In genomic region chr5:107809201-107810034, GRCh38 we compare ENCODE assay signal across 20 cellular contexts.
A peak's percentile ranks its signal among the peaks of the same experiment; 100 is the strongest.
DNase-seq lines count a peak whose midpoint lies in the region; TF ChIP-seq lines count a peak whose summit lies in the region.
"Had no signal": no experiment of that assay in that cellular context is flagged by ENCODE, and none has a peak within 500 bp of the region (broad histone marks: within the 10 kb centered on the region; RNA-seq: fewer than 3 reads in every experiment).

No MANE protein-coding gene starts in this region.

- no peaks in the 10 kb centered on the region for H3K36me3 Mint-ChIP-seq in activated naive CD4-positive, alpha-beta T cell treated with anti-CD3 and anti-CD28 coated beads for 36 hours (ENCODE audit: low read depth)
- H3K36me3 Mint-ChIP-seq: CD8-positive, alpha-beta memory T cell had no signal

- H3K36me3 ChIP-seq in esophagus muscularis mucosa (no peaks in the 10 kb centered on the region), osteoblast (ENCODE audit: insufficient read depth, low read length) (no peaks in the 10 kb centered on the region)
- H3K36me3 ChIP-seq: cardiac muscle cell, esophagus squamous epithelium, uterus had no signal

- no peak overlapping the region for H3K27ac Mint-ChIP-seq in activated naive CD4-positive, alpha-beta T cell treated with anti-CD3 and anti-CD28 coated beads for 36 hours
- H3K27ac Mint-ChIP-seq: CD8-positive, alpha-beta memory T cell had no signal

- no peaks in the 10 kb centered on the region for H3K9me3 Mint-ChIP-seq in activated naive CD4-positive, alpha-beta T cell treated with anti-CD3 and anti-CD28 coated beads for 36 hours
- H3K9me3 Mint-ChIP-seq: CD8-positive, alpha-beta memory T cell had no signal

- no peaks in the 10 kb centered on the region for H3K9me3 ChIP-seq in esophagus muscularis mucosa
- H3K9me3 ChIP-seq in osteoblast (ENCODE audit: low read depth, low read length): no peaks in the 10 kb centered on the region
- H3K9me3 ChIP-seq: esophagus squamous epithelium, uterus had no signal

- CTCF ChIA-PET in activated naive CD4-positive, alpha-beta T cell treated with anti-CD3 and anti-CD28 coated beads for 36 hours (lab: Charles Lee): interaction anchor here (0.5 kb wide), 1 partner anchor 748 kb away, joined by 3 read pairs; no protein-coding TSS in a partner anchor

- TF ChIP-seq CTCF in esophagus muscularis mucosa (IDR thresholded peaks at IDR 0.05): no peak
- TF ChIP-seq CTCF in osteoblast (IDR thresholded peaks at IDR 0.05; ENCODE audit: extremely low read depth, low read depth, low read length): no peak

- H4K20me1 ChIP-seq in osteoblast (ENCODE audit: insufficient read depth, low read length): no peaks in the 10 kb centered on the region

- H3K27me3 ChIP-seq in esophagus muscularis mucosa (no peaks in the 10 kb centered on the region), osteoblast (ENCODE audit: insufficient read depth, low read length) (no peaks in the 10 kb centered on the region)
- H3K27me3 ChIP-seq: esophagus squamous epithelium, uterus had no signal

- H3K4me2 ChIP-seq in osteoblast (ENCODE audit: insufficient read depth, low read length): no peak overlapping the region

- TF ChIP-seq EP300 in esophagus muscularis mucosa (IDR thresholded peaks at IDR 0.05): no peak

- no peak overlapping the region for H2AFZ ChIP-seq in osteoblast (ENCODE audit: low read length)

- no peak for TF ChIP-seq POLR2A in esophagus muscularis mucosa (IDR thresholded peaks at IDR 0.05; ENCODE audit: low read depth)

- H3K4me3 ChIP-seq in esophagus muscularis mucosa (no peak overlapping the region), osteoblast (ENCODE audit: insufficient read depth, low read length) (no peak overlapping the region)
- H3K4me3 ChIP-seq: cardiac muscle cell, esophagus squamous epithelium, uterus had no signal

- no peak overlapping the region for H3K27ac ChIP-seq in esophagus muscularis mucosa (replicated peaks in 1 of 4)
- no peak overlapping the region for H3K27ac ChIP-seq in osteoblast (ENCODE audit: low read depth, low read length)
- H3K27ac ChIP-seq: cardiac muscle cell, esophagus squamous epithelium, uterus had no signal

- H3K27me3 Mint-ChIP-seq in activated naive CD4-positive, alpha-beta T cell treated with anti-CD3 and anti-CD28 coated beads for 36 hours (ENCODE audit: low read depth): peaks cover 2% of the 10 kb centered on the region

- no peaks in the 10 kb centered on the region for H3K79me2 ChIP-seq in osteoblast (ENCODE audit: insufficient read depth, low read length)

- 73% methylated on average over 4 of the region's 4 CpGs for WGBS in esophagus muscularis mucosa

- no peaks in the 10 kb centered on the region for H3K4me1 ChIP-seq in esophagus muscularis mucosa
- peaks cover 10% of the 10 kb centered on the region for H3K4me1 ChIP-seq in osteoblast (ENCODE audit: insufficient read depth, low read length)
- H3K4me1 ChIP-seq: esophagus squamous epithelium, uterus had no signal

- peaks cover under 1% of the 10 kb centered on the region for H3K4me1 Mint-ChIP-seq in activated naive CD4-positive, alpha-beta T cell treated with anti-CD3 and anti-CD28 coated beads for 36 hours (ENCODE audit: low read depth)
- H3K4me1 Mint-ChIP-seq: CD8-positive, alpha-beta memory T cell had no signal

- intact Hi-C loops in esophagus muscularis mucosa (cut with DNase I): no loop called here
- intact Hi-C loops in activated naive CD4-positive, alpha-beta T cell treated with anti-CD3 and anti-CD28 coated beads for 36 hours (cut with micrococcal nuclease): no loop called here

- H3K4me3 Mint-ChIP-seq in activated naive CD4-positive, alpha-beta T cell treated with anti-CD3 and anti-CD28 coated beads for 36 hours: no peak overlapping the region
- H3K4me3 Mint-ChIP-seq: CD8-positive, alpha-beta memory T cell had no signal

- DNase-seq in NCI-H2171 treated with DMSO at 0.1 percent for 48 hours (lab: John Stamatoyannopoulos, UW): peak; percentile 54
- DNase-seq in NCI-H2171 (lab: John Stamatoyannopoulos, UW): no peak
- DNase-seq in LHCN-M2 (ENCODE audit: low read depth): peak; percentile 33
- DNase-seq in esophagus muscularis mucosa (ENCODE audit: extremely low spot score): peak; percentile 37
- DNase-seq in osteoblast (ENCODE audit: insufficient read length, low spot score, missing footprints): peak; percentile 80
- DNase-seq in DMS153 treated with DMSO at 0.1 percent for 48 hours (lab: John Stamatoyannopoulos, UW; ENCODE audit: unreplicated experiment): no peak
- no peak for DNase-seq in activated naive CD4-positive, alpha-beta T cell treated with anti-CD3 and anti-CD28 coated beads for 36 hours
- DNase-seq in stimulated activated CD4-positive, alpha-beta T cell treated with anti-CD3 and anti-CD28 coated beads, Interleukin-2, amount 100 ng/mL, for 24 hours: no peak
- DNase-seq: ACHN; activated CD4-positive, alpha-beta T cell treated with anti-CD3 and anti-CD28 coated beads, Interleukin-2, amount 50 U/mL, for 4 hours; activated naive CD4-positive, alpha-beta T cell treated with anti-CD3 and anti-CD28 coated beads, Interleukin-2, amount 50 U/mL, for 16 hours; activated T-cell treated with anti-CD3 and anti-CD28 coated beads, Interleukin-2, amount 50 U/mL, for 1 hour; CD8-positive, alpha-beta memory T cell; esophagus squamous epithelium; GDM1; KG1; left colon; right cardiac atrium; uterus had no signal

Comparison
In these comparisons a context has a peak if more than half of its experiments do, and no peak if none do; other contexts are left out.
1. DNase-seq: peak in NCI-H2171 treated with DMSO at 0.1 percent for 48 hours (single experiment), LHCN-M2 (single experiment), esophagus muscularis mucosa (single experiment) and osteoblast (single experiment); none in NCI-H2171 (single experiment), DMS153 treated with DMSO at 0.1 percent for 48 hours (single experiment), activated naive CD4-positive, alpha-beta T cell treated with anti-CD3 and anti-CD28 coated beads for 36 hours (single experiment) and stimulated activated CD4-positive, alpha-beta T cell treated with anti-CD3 and anti-CD28 coated beads, Interleukin-2, amount 100 ng/mL, for 24 hours (0 of 2).